Comparison of ENCODE assay signal across 1 cellular context in the genomic region with DNA sequence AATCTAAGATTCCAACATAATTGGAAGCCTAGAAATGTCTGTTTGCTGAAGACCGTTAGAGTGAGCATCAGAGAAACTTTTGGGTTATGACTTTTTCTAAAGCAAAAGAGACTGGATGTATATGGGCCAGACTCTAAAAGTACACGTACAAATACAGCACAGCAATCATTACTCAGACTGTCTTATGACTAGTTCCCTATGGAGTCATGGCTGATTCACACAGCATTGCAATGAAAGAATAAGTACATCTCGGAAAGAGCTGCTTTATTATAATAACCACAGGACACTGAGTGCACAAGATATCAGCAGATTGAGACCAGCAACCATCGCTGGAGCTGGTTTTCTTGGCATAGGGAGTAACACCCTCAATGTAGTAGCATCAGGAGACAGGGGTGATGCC.
TF ChIP-seq lines count a peak whose summit lies in the region.

No MANE protein-coding gene starts in this region.

TF ChIP-seq in WTC11, 78 proteins besides CTCF, POLR2A, EP300 and RAD21 (continued from another document):
- TF ChIP-seq ATF3 (CRISPR knock-in tag; conservative IDR thresholded peaks at IDR 0.05) (no peak), ZMAT4 (CRISPR knock-in tag; IDR thresholded peaks at IDR 0.05) (no peak), JAZF1 (CRISPR knock-in tag; IDR thresholded peaks at IDR 0.05) (no peak), ZNF281 (CRISPR knock-in tag; IDR thresholded peaks at IDR 0.05) (no peak), JUN (CRISPR knock-in tag; IDR thresholded peaks at IDR 0.05) (no peak)
- TF ChIP-seq, protein P1, sequence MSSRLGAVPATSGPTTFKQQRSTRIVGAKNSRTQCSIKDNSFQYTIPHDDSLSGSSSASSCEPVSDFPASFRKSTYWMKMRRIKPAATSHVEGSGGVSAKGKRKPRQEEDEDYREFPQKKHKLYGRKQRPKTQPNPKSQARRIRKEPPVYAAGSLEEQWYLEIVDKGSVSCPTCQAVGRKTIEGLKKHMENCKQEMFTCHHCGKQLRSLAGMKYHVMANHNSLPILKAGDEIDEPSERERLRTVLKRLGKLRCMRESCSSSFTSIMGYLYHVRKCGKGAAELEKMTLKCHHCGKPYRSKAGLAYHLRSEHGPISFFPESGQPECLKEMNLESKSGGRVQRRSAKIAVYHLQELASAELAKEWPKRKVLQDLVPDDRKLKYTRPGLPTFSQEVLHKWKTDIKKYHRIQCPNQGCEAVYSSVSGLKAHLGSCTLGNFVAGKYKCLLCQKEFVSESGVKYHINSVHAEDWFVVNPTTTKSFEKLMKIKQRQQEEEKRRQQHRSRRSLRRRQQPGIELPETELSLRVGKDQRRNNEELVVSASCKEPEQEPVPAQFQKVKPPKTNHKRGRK (CRISPR knock-in tag; IDR thresholded peaks at IDR 0.05; ENCODE audit: borderline replicate concordance): no peak
TF ChIP-seq in WTC11: peak in this region for 0.
